ENCODE assay signal across 1 cellular context in genomic region chr20:63177134-63177784, GRCh38.
TF ChIP-seq lines count a peak whose summit lies in the region.

No MANE protein-coding gene starts in this region.

TF ChIP-seq in K562, 482 proteins besides CTCF, POLR2A, EP300 and RAD21:
- TF ChIP-seq IRF1 (CRISPR knock-in tag; IDR thresholded peaks at IDR 0.05; ENCODE audit: borderline replicate concordance) (no peak), ZBTB33 (CRISPR knock-in tag; IDR thresholded peaks at IDR 0.05) (peak; percentile 92)
